ENCODE assay signal across 1 cellular context in genomic region chr9:114155967-114156294, GRCh38.
TF ChIP-seq lines count a peak whose summit lies in the region.

No MANE protein-coding gene starts in this region.

TF ChIP-seq in SK-N-SH treated with all-trans-retinoic acid at 6 μM for 48 hours, 23 proteins besides CTCF, POLR2A, EP300 and RAD21 (continued from another document):
- TF ChIP-seq ESRRG (CRISPR knock-in tag; IDR thresholded peaks at IDR 0.05) (no peak), OSR1 (CRISPR knock-in tag; IDR thresholded peaks at IDR 0.05) (no peak), ZFP30 (CRISPR knock-in tag; IDR thresholded peaks at IDR 0.05) (no peak), TCF4 (CRISPR knock-in tag; IDR thresholded peaks at IDR 0.05; ENCODE audit: borderline replicate concordance) (no peak), ZNF70 (CRISPR knock-in tag; IDR thresholded peaks at IDR 0.05) (no peak)
